33 cellular contexts compared by ENCODE assay signal in genomic region chr3:5690490-5690889, GRCh38.
"Had no signal": no experiment of that assay in that cellular context is flagged by ENCODE, and none has a peak within 500 bp of the region (broad histone marks: within the 10 kb centered on the region; RNA-seq: fewer than 3 reads in every experiment).

No MANE protein-coding gene starts in this region.

- DNase-seq: activated B cell treated with CpG ODN at 0.5 μM for 24 hours; activated CD4-positive, alpha-beta memory T cell treated with anti-CD3 and anti-CD28 coated beads for 36 hours; activated CD4-positive, alpha-beta T cell treated with anti-CD3 and anti-CD28 coated beads for 4 hours; activated CD4-positive, alpha-beta T cell treated with anti-CD3 and anti-CD28 coated beads, Interleukin-2, amount 10 ng/mL, durations not matched to agents 24 days and 14 days; activated CD4-positive, alpha-beta T cell treated with anti-CD3 and anti-CD28 coated beads, Interleukin-2, amount 50 U/mL, for 1 hour; activated CD4-positive, alpha-beta T cell treated with anti-CD3 and anti-CD28 coated beads, Interleukin-2, amount 50 U/mL, for 4 hours; activated CD4-positive, CD25-positive, alpha-beta regulatory T cell treated with anti-CD3 and anti-CD28 coated beads, Interleukin-2, amount 50 U/mL, for 72 hours; activated CD8-positive, alpha-beta memory T cell treated with anti-CD3 and anti-CD28 coated beads, Interleukin-2, amount 50 U/mL, for 4 hours; activated CD8-positive, alpha-beta T cell treated with anti-CD3 and anti-CD28 coated beads for 36 hours; activated effector memory CD4-positive, alpha-beta T cell treated with anti-CD3 and anti-CD28 coated beads, Interleukin-2, amount 50 U/mL, for 16 hours; activated gamma-delta T cell treated with Interleukin-2 at 50 U/mL for 16 hours; activated naive CD4-positive, alpha-beta T cell; activated naive CD4-positive, alpha-beta T cell treated with anti-CD3 and anti-CD28 coated beads for 36 hours; activated naive CD4-positive, alpha-beta T cell treated with anti-CD3 and anti-CD28 coated beads, Interleukin-2, amount 50 U/mL, for 16 hours; activated naive CD8-positive, alpha-beta T cell treated with anti-CD3 and anti-CD28 coated beads for 36 hours; activated T-cell treated with anti-CD3 and anti-CD28 coated beads for 4 hours; activated T-cell treated with anti-CD3 and anti-CD28 coated beads, Interleukin-2, amount 50 U/mL, for 1 hour; activated T-cell treated with anti-CD3 and anti-CD28 coated beads, Interleukin-2, amount 50 U/mL, for 4 hours; activated T-cell treated with anti-CD3 and anti-CD28 coated beads, Interleukin-2, amount 50 U/mL, for 72 hours; adrenal gland; amniotic stem cell; aorta; body of pancreas; brain microvascular endothelial cell; central memory CD4-positive, alpha-beta T cell; T-helper 2 cell; T-helper 9 cell had no signal

- H3K9me3 ChIP-seq: adrenal gland, body of pancreas had no signal

- H3K4me1 ChIP-seq: adrenal gland, body of pancreas, breast epithelium had no signal

- H3K27ac ChIP-seq: adrenal gland, body of pancreas, brain microvascular endothelial cell, breast epithelium, VCaP had no signal

- FAIRE-seq: astrocyte, TTC549 had no signal

- H3K4me3 ChIP-seq: adrenal gland, body of pancreas, breast epithelium had no signal

- H3K27me3 ChIP-seq: adrenal gland, body of pancreas, brain microvascular endothelial cell, breast epithelium had no signal

- H3K36me3 ChIP-seq: adrenal gland, brain microvascular endothelial cell, breast epithelium had no signal

- ATAC-seq: activated CD8-positive, alpha-beta T cell treated with anti-CD3 and anti-CD28 coated beads for 36 hours; activated naive CD4-positive, alpha-beta T cell treated with anti-CD3 and anti-CD28 coated beads, Interleukin-2, amount 50 U/mL, for 72 hours; activated T-cell treated with anti-CD3 and anti-CD28 coated beads, Interleukin-2, amount 50 U/mL, for 4 hours; activated T-cell treated with anti-CD3 and anti-CD28 coated beads, Interleukin-2, amount 50 U/mL, for 72 hours; activated T-helper 17 cell treated with anti-CD3 and anti-CD28 coated beads, Interleukin-2, amount 50 U/mL, for 72 hours; body of pancreas had no signal
